Comparison of ENCODE assay signal across 5 cellular contexts in the genomic region with DNA sequence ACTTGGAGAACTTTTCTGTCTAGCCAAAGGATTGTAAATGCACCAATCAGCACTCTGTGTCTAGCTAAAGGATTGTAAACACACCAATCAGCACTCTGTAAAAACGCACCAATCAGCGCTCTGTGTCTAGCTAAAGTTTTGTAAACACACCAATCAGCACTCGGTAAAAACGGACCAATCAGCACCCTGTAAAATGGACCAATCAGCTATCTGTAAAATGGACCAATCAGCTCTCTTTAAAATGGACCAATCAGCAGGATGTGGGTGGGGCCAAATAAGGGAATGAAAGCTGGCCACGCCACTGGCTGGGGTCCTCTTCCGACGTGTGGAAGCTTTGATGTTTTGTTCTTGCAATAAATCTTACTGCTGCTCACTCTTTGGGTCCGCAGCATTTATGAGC.
DNase-seq lines count a peak whose midpoint lies in the region; ATAC-seq, FAIRE-seq and TF ChIP-seq lines count a peak whose summit lies in the region.
"Not testable (repeated sequence)": the region's sequence is repeated elsewhere in the genome, so short reads cannot be mapped to it uniquely, and the experiment has no call there.

No MANE protein-coding gene starts in this region.

- not testable (repeated sequence) for H2BK5ac ChIP-seq in H1 (ENCODE audit: low read depth, low read length)

- not testable (repeated sequence) for ATAC-seq in activated CD8-positive, alpha-beta T cell treated with anti-CD3 and anti-CD28 coated beads for 36 hours; HepG2

- not testable (repeated sequence) for H3K79me2 ChIP-seq in H1 (ENCODE audit: control insufficient read depth in 1 of 2, insufficient read depth in 2 of 2, low read length in 2 of 2); HepG2 (ENCODE audit: insufficient read depth, low read length)

- H3K14ac ChIP-seq in H1 (ENCODE audit: insufficient read length), result not testable (repeated sequence)

- H3K79me1 ChIP-seq in H1 (ENCODE audit: low read depth, low read length), result not testable (repeated sequence)

- not testable (repeated sequence) for H3K9ac ChIP-seq in H1 (replicated peaks in 1 of 4; ENCODE audit: extremely low read depth in 1 of 4, low read depth in 3 of 4, low read length in 3 of 4); HepG2 (ENCODE audit: insufficient read depth, low read depth, low read length)

- not testable (repeated sequence) for H3K4me1 ChIP-seq in BE2C; H1 (replicated peaks in 1 of 4; ENCODE audit: control insufficient read depth in 3 of 4, insufficient read depth in 4 of 4, low read length in 3 of 4); HepG2 (ENCODE audit: insufficient read depth, low read length)

- intact Hi-C loops in activated CD8-positive, alpha-beta T cell treated with anti-CD3 and anti-CD28 coated beads for 36 hours (cut with micrococcal nuclease); HepG2 (cut with micrococcal nuclease; ENCODE audit: unreplicated experiment): not testable (repeated sequence)

- H3K4me1 Mint-ChIP-seq in activated CD8-positive, alpha-beta T cell treated with anti-CD3 and anti-CD28 coated beads for 36 hours (ENCODE audit: low read depth), result not testable (repeated sequence)

- not testable (repeated sequence) for H3K27ac Mint-ChIP-seq in activated CD8-positive, alpha-beta T cell treated with anti-CD3 and anti-CD28 coated beads for 36 hours

- DNase-seq in BE2C (peak; percentile 4), NAMALWA (ENCODE audit: low spot score) (peak; percentile 26)
- DNase-seq in activated CD8-positive, alpha-beta T cell treated with anti-CD3 and anti-CD28 coated beads for 36 hours, result peak; percentile 1
- DNase-seq in H1 (ENCODE audit: low read depth in 1 of 2, low spot score in 2 of 2); HepG2 (ENCODE audit: low spot score): not testable (repeated sequence)

- H2BK12ac ChIP-seq in H1 (ENCODE audit: low read depth, low read length), result not testable (repeated sequence)

- H2AK5ac ChIP-seq in H1 (ENCODE audit: low read depth, low read length), result not testable (repeated sequence)

- H2BK120ac ChIP-seq in H1 (replicated peaks; ENCODE audit: low read depth, low read length), result not testable (repeated sequence)

- FAIRE-seq in H1 (lab: Jason Lieb, UNC); HepG2 (lab: Jason Lieb, UNC): not testable (repeated sequence)

- WGBS in H1 (ENCODE audit: extremely low coverage in 1 of 2, insufficient coverage in 1 of 2, insufficient read length in 1 of 2, insufficient replicate concordance in 2 of 2, low coverage in 1 of 2, low lambda C conversion rate in 2 of 2, missing lambda C conversion rate in 1 of 2), 2 experiments, result 97% methylated on average over 8 of the region's 8 CpGs; no CpG with 5 or more reads in 1 of the 2 experiments
- WGBS in HepG2 (ENCODE audit: low lambda C conversion rate), result 53% methylated on average over 8 of the region's 8 CpGs

- H3K4me2 ChIP-seq in H1 (ENCODE audit: insufficient read depth in 1 of 2, low read depth in 2 of 2, low read length in 2 of 2); HepG2 (ENCODE audit: low read depth, low read length): not testable (repeated sequence)

- not testable (repeated sequence) for TF ChIP-seq RAD21 in H1 (IDR thresholded peaks at IDR 0.05 in 1 of 2, conservative IDR thresholded peaks at IDR 0.05 in 1 of 2; ENCODE audit: low read depth in 2 of 2, low read length in 2 of 2); HepG2 (CRISPR knock-in tag; IDR thresholded peaks at IDR 0.05)

- not testable (repeated sequence) for H3K36me3 ChIP-seq in BE2C; H1 (ENCODE audit: control insufficient read depth in 2 of 4, insufficient read depth in 4 of 4, low read length in 3 of 4); HepG2 (replicated peaks in 1 of 2; ENCODE audit: control insufficient read depth in 1 of 2, insufficient read depth in 2 of 2, low read length in 2 of 2)

- not testable (repeated sequence) for H3K9me3 ChIP-seq in BE2C; H1 (ENCODE audit: insufficient read depth in 2 of 2, low read depth in 1 of 2, low read length in 1 of 2); HepG2 (ENCODE audit: low read length)

- H3K4me3 ChIP-seq in BE2C (ENCODE audit: low read depth, low read length); H1 (ENCODE audit: extremely low read depth in 1 of 4, insufficient read depth in 2 of 4, low read depth in 3 of 4, low read length in 4 of 4); HepG2 (replicated peaks in 1 of 3; ENCODE audit: insufficient read depth in 1 of 3, low read depth in 2 of 3, low read length in 3 of 3): not testable (repeated sequence)

- H3K56ac ChIP-seq in H1 (replicated peaks; ENCODE audit: insufficient read length, low read depth, low read length), result not testable (repeated sequence)

- H3K9me3 Mint-ChIP-seq in activated CD8-positive, alpha-beta T cell treated with anti-CD3 and anti-CD28 coated beads for 36 hours, result not testable (repeated sequence)

- CTCF ChIA-PET in activated CD8-positive, alpha-beta T cell treated with anti-CD3 and anti-CD28 coated beads for 36 hours (lab: Charles Lee); HepG2 (lab: Yijun Ruan, JAX; ENCODE audit: low intra/inter-chr PET ratio, low total read pairs): not testable (repeated sequence)
- CTCF ChIA-PET in H1 (lab: Charles Lee; ENCODE audit: partially characterized antibody), result interaction anchor here (1.2 to 2.3 kb wide), 3 partner anchors 10 to 20 kb away, joined by 3 to 7 read pairs (median 5); no protein-coding TSS in a partner anchor

- not testable (repeated sequence) for H3K36me3 Mint-ChIP-seq in activated CD8-positive, alpha-beta T cell treated with anti-CD3 and anti-CD28 coated beads for 36 hours (ENCODE audit: low read depth)

- H3K23me2 ChIP-seq in H1 (ENCODE audit: low read depth, low read length), result not testable (repeated sequence)

- not testable (repeated sequence) for TF ChIP-seq POLR2A in H1 (IDR thresholded peaks at IDR 0.05; ENCODE audit: control extremely low read depth in 1 of 2, low read depth in 2 of 2, low read length in 2 of 2); HepG2 (IDR thresholded peaks at IDR 0.05; ENCODE audit: insufficient read depth in 1 of 2, low read depth in 2 of 2, low read length in 2 of 2)

- H3K27me3 ChIP-seq in BE2C; H1 (replicated peaks in 1 of 4; ENCODE audit: control insufficient read depth in 3 of 4, extremely low read depth in 1 of 4, insufficient read depth in 3 of 4, low read length in 3 of 4); HepG2 (ENCODE audit: control insufficient read depth in 1 of 2, insufficient read depth in 2 of 2, low read length in 2 of 2): not testable (repeated sequence)

- not testable (repeated sequence) for BruUV-seq in HepG2 (replicated peaks; lab: Mats Ljungman, UMichigan)

- H4K91ac ChIP-seq in H1 (replicated peaks; ENCODE audit: insufficient read length, low read length), result not testable (repeated sequence)

- not testable (repeated sequence) for H3K4ac ChIP-seq in H1 (replicated peaks; ENCODE audit: insufficient read length, low read depth, low read length)

- not testable (repeated sequence) for H2BK15ac ChIP-seq in H1 (ENCODE audit: low read length)

- H3K4me3 Mint-ChIP-seq in activated CD8-positive, alpha-beta T cell treated with anti-CD3 and anti-CD28 coated beads for 36 hours, result not testable (repeated sequence)

- not testable (repeated sequence) for H4K5ac ChIP-seq in H1 (ENCODE audit: insufficient read length, low read depth, low read length)

- not testable (repeated sequence) for TF ChIP-seq CTCF in BE2C (IDR thresholded peaks at IDR 0.05; ENCODE audit: low read depth, low read length); activated CD8-positive, alpha-beta T cell treated with anti-CD3 and anti-CD28 coated beads for 36 hours (IDR thresholded peaks at IDR 0.05); H1 (IDR thresholded peaks at IDR 0.05; ENCODE audit: control extremely low read depth in 1 of 3, insufficient read depth in 1 of 3, low read depth in 1 of 3, low read length in 3 of 3); HepG2 (CRISPR knock-in tag; IDR thresholded peaks at IDR 0.05)

- not testable (repeated sequence) for H3K27me3 Mint-ChIP-seq in activated CD8-positive, alpha-beta T cell treated with anti-CD3 and anti-CD28 coated beads for 36 hours

- H2BK20ac ChIP-seq in H1 (ENCODE audit: low read length), result not testable (repeated sequence)

- not testable (repeated sequence) for H2AFZ ChIP-seq in H1 (ENCODE audit: low read length); HepG2 (ENCODE audit: low read length)

- H3K27ac ChIP-seq in H1 (ENCODE audit: low read depth, low read length); HepG2 (ENCODE audit: extremely low read length, insufficient read depth, low read length): not testable (repeated sequence)

- H4K20me1 ChIP-seq in H1 (replicated peaks in 1 of 2; ENCODE audit: control insufficient read depth in 1 of 2, insufficient read depth in 2 of 2, low read length in 2 of 2); HepG2 (ENCODE audit: insufficient read depth, low read length): not testable (repeated sequence)

- in situ Hi-C loops in HepG2 (cut with HindIII; ENCODE audit: extremely low pct_ligation_motif_present, low pct_unique_long_range_greater_than_20kb), result not testable (repeated sequence)

- not testable (repeated sequence) for H3K23ac ChIP-seq in H1 (ENCODE audit: insufficient read length)

- not testable (repeated sequence) for H3K18ac ChIP-seq in H1 (ENCODE audit: extremely low read depth, low read length)

- not testable (repeated sequence) for TF ChIP-seq EP300 in H1 (IDR thresholded peaks at IDR 0.05; ENCODE audit: borderline replicate concordance in 1 of 2, low read depth in 2 of 2, low read length in 2 of 2); HepG2 (IDR thresholded peaks at IDR 0.05; ENCODE audit: low read depth in 2 of 2, low read length in 2 of 2); HepG2 (CRISPR knock-in tag; IDR thresholded peaks at IDR 0.05; ENCODE audit: borderline replicate concordance)

- not testable (repeated sequence) for H4K8ac ChIP-seq in H1 (ENCODE audit: extremely low read depth, insufficient read depth, low read length)

- POLR2A ChIA-PET in activated CD8-positive, alpha-beta T cell treated with anti-CD3 and anti-CD28 coated beads for 36 hours (lab: Charles Lee); HepG2 (lab: Yijun Ruan, JAX): not testable (repeated sequence)
- POLR2A ChIA-PET in H1 (lab: Charles Lee; ENCODE audit: partially characterized antibody), result interaction anchor here (0.8 kb wide), 1 partner anchor 94 kb away, joined by 3 read pairs; no protein-coding TSS in a partner anchor

TF ChIP-seq in HepG2, 621 proteins besides CTCF, POLR2A, EP300 and RAD21 (continues in another document):
- peak; percentile 61 for TF ChIP-seq NFYB (CRISPR knock-in tag; IDR thresholded peaks at IDR 0.05)
- TF ChIP-seq MAFF (IDR thresholded peaks at IDR 0.05; ENCODE audit: low read depth, low read length), result 0 out of 2 replicates have a peak, but pooled peaks have one; percentile 1
